ENCODE assay signal across 19 cellular contexts in the genomic region with DNA sequence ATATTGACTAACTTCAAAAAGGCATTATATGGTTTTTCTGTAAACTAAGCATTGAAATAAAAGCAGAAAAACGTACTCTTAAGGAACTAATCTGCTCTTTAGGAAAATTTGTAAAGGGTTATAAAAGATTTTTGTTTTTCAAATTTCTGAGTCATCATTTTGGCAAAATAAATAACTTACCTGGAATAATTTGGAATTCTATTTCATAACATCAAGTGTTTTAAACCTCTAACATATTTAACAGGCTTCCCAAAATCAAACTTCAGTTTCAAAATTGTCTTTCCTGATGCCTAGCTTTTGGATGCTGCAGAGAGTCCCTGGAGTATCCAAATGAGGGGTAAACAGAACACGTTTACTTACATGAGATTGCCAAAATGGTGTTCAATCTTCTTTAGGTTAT.
DNase-seq lines count a peak whose midpoint lies in the region; ATAC-seq, FAIRE-seq and TF ChIP-seq lines count a peak whose summit lies in the region.
"Had no signal": no experiment of that assay in that cellular context is flagged by ENCODE, and none has a peak within 500 bp of the region (broad histone marks: within the 10 kb centered on the region; RNA-seq: fewer than 3 reads in every experiment).

No MANE protein-coding gene starts in this region.

- H3K9me3 ChIP-seq in adipocyte (ENCODE audit: control insufficient read depth, low read length): peaks cover 31% of the 10 kb centered on the region
- H3K9me3 ChIP-seq: HAP-1 had no signal

- TF ChIP-seq POLR2A in GM12892 (IDR thresholded peaks at IDR 0.05; ENCODE audit: low read depth, low read length): no peak

- no peak overlapping the region for H3K27ac Mint-ChIP-seq in endothelial cell (ENCODE audit: unreplicated experiment)

- peaks cover 19% of the 10 kb centered on the region for H3K4me1 ChIP-seq in adipocyte (ENCODE audit: control insufficient read depth, insufficient read depth, low read length)

- no peak for TF ChIP-seq CTCF in endothelial cell (IDR thresholded peaks at IDR 0.05; ENCODE audit: unreplicated experiment)

- no peak for ATAC-seq in left lobe of liver
- ATAC-seq in HG03095 (IDR thresholded peaks at IDR 0.05; ENCODE audit: unreplicated experiment): no peak

- no peaks in the 10 kb centered on the region for H3K4me1 Mint-ChIP-seq in endothelial cell (ENCODE audit: unreplicated experiment)

- H3K36me3 ChIP-seq in adipocyte (ENCODE audit: control insufficient read depth, insufficient read depth, low read length, severe bottlenecking): peaks cover 40% of the 10 kb centered on the region
- H3K36me3 ChIP-seq: HAP-1 had no signal

- FAIRE-seq in G401.6 (lab: Jason Lieb, UNC) (peak; percentile 30), GM12892 (lab: Jason Lieb, UNC) (no peak)
- FAIRE-seq: GM12891, H54 had no signal

- peak overlapping the region; percentile 23 for H3K4me3 Mint-ChIP-seq in endothelial cell (ENCODE audit: unreplicated experiment)
- H3K4me3 Mint-ChIP-seq: CD4-positive, alpha-beta memory T cell had no signal

- DNase-seq in adipocyte (ENCODE audit: low read depth) (no peak), endothelial cell (ENCODE audit: low spot score) (no peak), left lobe of liver (ENCODE audit: low spot score) (no peak), GM12892 (ENCODE audit: insufficient read length) (no peak)
- no peak for DNase-seq in stimulated activated CD4-positive, alpha-beta T cell treated with anti-CD3 and anti-CD28 coated beads, Interleukin-1b, Interleukin-23, amount 100 ng/mL, for 48 hours
- DNase-seq: 8988T; C1 segment of cervical spinal cord; Calu3; CD4-positive, alpha-beta memory T cell; COR-L47; DMS153; EL; GF-D8; GOT3 had no signal

- no peak overlapping the region for H3K9ac ChIP-seq in adipocyte (ENCODE audit: low read length)

- H3K9me3 Mint-ChIP-seq in endothelial cell (ENCODE audit: unreplicated experiment): peaks cover 9% of the 10 kb centered on the region

- H3K27me3 Mint-ChIP-seq in endothelial cell (ENCODE audit: unreplicated experiment): no peaks in the 10 kb centered on the region
- H3K27me3 Mint-ChIP-seq: CD4-positive, alpha-beta memory T cell had no signal

- H3K27me3 ChIP-seq in adipocyte (replicated peaks; ENCODE audit: control insufficient read depth, insufficient read depth, low read length): no peaks in the 10 kb centered on the region

- H3K36me3 Mint-ChIP-seq in endothelial cell (ENCODE audit: low read depth, unreplicated experiment): peaks cover 51% of the 10 kb centered on the region

- peak overlapping the region; percentile 41 for H3K4me3 ChIP-seq in adipocyte (ENCODE audit: low read length)
- H3K4me3 ChIP-seq: HAP-1 had no signal
